12 cellular contexts compared by ENCODE assay signal in genomic region chr4:94690851-94691254, GRCh38.
DNase-seq lines count a peak whose midpoint lies in the region; ATAC-seq, FAIRE-seq and TF ChIP-seq lines count a peak whose summit lies in the region.
"Had no signal": no experiment of that assay in that cellular context is flagged by ENCODE, and none has a peak within 500 bp of the region (broad histone marks: within the 10 kb centered on the region; RNA-seq: fewer than 3 reads in every experiment).

No MANE protein-coding gene starts in this region.

- no peak for ATAC-seq in psoas muscle

- no peak overlapping the region for H3K9ac ChIP-seq in trophoblast cell (ENCODE audit: low read length)

- H3K4ac ChIP-seq in trophoblast cell (ENCODE audit: low read depth, low read length) = no peak overlapping the region

- TF ChIP-seq POLR2A in thyroid gland (IDR thresholded peaks at IDR 0.05) = no peak

- DNase-seq in GM03348 (ENCODE audit: low spot score) = peak; percentile 40
- peak; percentile 10 for DNase-seq in RCC 7860 (ENCODE audit: low spot score)
- DNase-seq in epithelial cell of esophagus (ENCODE audit: low read depth) = peak; percentile 32
- DNase-seq in trophoblast cell = peak; percentile 21 to 64
- no peak for DNase-seq in psoas muscle
- no peak for DNase-seq in activated T-cell treated with anti-CD3 and anti-CD28 coated beads for 4 hours
- no peak for DNase-seq in thyroid gland
- DNase-seq: activated CD4-positive, alpha-beta T cell treated with anti-CD3 and anti-CD28 coated beads, Interleukin-2, amount 50 U/mL, for 1 hour; hippocampal formation; NCI-H510A treated with DMSO at 0.1 percent for 48 hours; Peyer's patch had no signal

- no peaks in the 10 kb centered on the region for H3K36me3 ChIP-seq in trophoblast cell (ENCODE audit: control insufficient read depth in 1 of 2, insufficient read depth in 2 of 2, low read length in 2 of 2)
- H3K36me3 ChIP-seq in psoas muscle (ENCODE audit: insufficient read depth in 1 of 2, low read depth in 1 of 2) = no peaks in the 10 kb centered on the region
- H3K36me3 ChIP-seq in thyroid gland = no peaks in the 10 kb centered on the region
- H3K36me3 ChIP-seq: cardiac muscle cell, Peyer's patch had no signal

- no peak overlapping the region for H3K18ac ChIP-seq in trophoblast cell (ENCODE audit: low read length)

- H2AFZ ChIP-seq in trophoblast cell (ENCODE audit: insufficient read depth, low read length, poor library complexity) = no peak overlapping the region

- H3K27me3 ChIP-seq in trophoblast cell (ENCODE audit: insufficient read depth, low read length) = no peaks in the 10 kb centered on the region
- no peaks in the 10 kb centered on the region for H3K27me3 ChIP-seq in psoas muscle (ENCODE audit: insufficient read depth in 3 of 3, low read length in 2 of 3)
- no peaks in the 10 kb centered on the region for H3K27me3 ChIP-seq in thyroid gland
- H3K27me3 ChIP-seq: Peyer's patch had no signal

- no peak overlapping the region for H4K91ac ChIP-seq in trophoblast cell (ENCODE audit: low read depth, low read length)

- H3K27ac ChIP-seq in trophoblast cell (ENCODE audit: low read depth, low read length) (no peak overlapping the region), psoas muscle (no peak overlapping the region), thyroid gland (no peak overlapping the region)
- H3K27ac ChIP-seq: cardiac muscle cell, Peyer's patch had no signal

- no peak for FAIRE-seq in RCC 7860 (lab: Jason Lieb, UNC)

- no peak for TF ChIP-seq CTCF in epithelial cell of esophagus (IDR thresholded peaks at IDR 0.05; ENCODE audit: insufficient read depth, low read depth, low read length, missing control alignments)
- no peak for TF ChIP-seq CTCF in psoas muscle (IDR thresholded peaks at IDR 0.05)
- TF ChIP-seq CTCF in thyroid gland (IDR thresholded peaks at IDR 0.05) = no peak

- H3K4me3 ChIP-seq in epithelial cell of esophagus (ENCODE audit: low read length) (no peak overlapping the region), trophoblast cell (ENCODE audit: low read depth, low read length) (no peak overlapping the region), psoas muscle (no peak overlapping the region), thyroid gland (replicated peaks in 1 of 3) (no peak overlapping the region)
- H3K4me3 ChIP-seq: cardiac muscle cell, Peyer's patch had no signal

- H4K8ac ChIP-seq in trophoblast cell (ENCODE audit: low read depth, low read length) = no peak overlapping the region

- WGBS in trophoblast cell (ENCODE audit: extremely low coverage, insufficient coverage, insufficient read length) = no CpG with 5 or more reads among the region's 4 CpGs
- WGBS in psoas muscle, 3 donors = 54 to 70% (median 68%) methylated on average over 4 of the region's 4 CpGs
- 68 to 75% methylated on average over 4 of the region's 4 CpGs for WGBS in thyroid gland, 2 donors

- no peak overlapping the region for H3K4me2 ChIP-seq in trophoblast cell (ENCODE audit: low read length)

- no peak overlapping the region for H2BK5ac ChIP-seq in trophoblast cell (ENCODE audit: low read depth, low read length, poor library complexity)

- no peaks in the 10 kb centered on the region for H3K79me2 ChIP-seq in trophoblast cell (ENCODE audit: control insufficient read depth, insufficient read depth, low read length, poor library complexity)

- H4K12ac ChIP-seq in trophoblast cell (ENCODE audit: low read depth, low read length) = no peak overlapping the region

- H3K9me3 ChIP-seq in trophoblast cell (ENCODE audit: insufficient read depth, low read depth, low read length) = no peaks in the 10 kb centered on the region
- H3K9me3 ChIP-seq in psoas muscle = no peaks in the 10 kb centered on the region
- H3K9me3 ChIP-seq in thyroid gland = no peaks in the 10 kb centered on the region
- H3K9me3 ChIP-seq: Peyer's patch had no signal

- no peak overlapping the region for H2AK5ac ChIP-seq in trophoblast cell (ENCODE audit: low read length)

- no peak overlapping the region for H2BK12ac ChIP-seq in trophoblast cell (ENCODE audit: low read length)

- H3K4me1 ChIP-seq in trophoblast cell (ENCODE audit: control insufficient read depth in 1 of 2, insufficient read depth in 2 of 2, low read length in 2 of 2) (peaks cover 0 to 2% of the 10 kb centered on the region in 2 experiments), psoas muscle (no peaks in the 10 kb centered on the region), thyroid gland (no peaks in the 10 kb centered on the region)
- H3K4me1 ChIP-seq: Peyer's patch had no signal

- no peaks in the 10 kb centered on the region for H3K79me1 ChIP-seq in trophoblast cell (ENCODE audit: low read length)

- no peak overlapping the region for H3K23ac ChIP-seq in trophoblast cell (ENCODE audit: low read length)

- no peak overlapping the region for H3K14ac ChIP-seq in trophoblast cell (ENCODE audit: low read length)

- intact Hi-C loops in psoas muscle (cut with DNase I) (no loop called here), thyroid gland (cut with DNase I) (no loop called here)

- H2BK120ac ChIP-seq in trophoblast cell (ENCODE audit: insufficient read depth, low read length, poor library complexity) = no peak overlapping the region

Comparison
In these comparisons a context has a peak if more than half of its experiments do, and no peak if none do; other contexts are left out.
1. DNase-seq: peak in GM03348 (single experiment), RCC 7860 (single experiment), epithelial cell of esophagus (single experiment) and trophoblast cell (2 of 2); none in psoas muscle (0 of 2), activated T-cell treated with anti-CD3 and anti-CD28 coated beads for 4 hours (single experiment) and thyroid gland (0 of 2).